Comparison of ENCODE assay signal across 8 cellular contexts in the genomic region with DNA sequence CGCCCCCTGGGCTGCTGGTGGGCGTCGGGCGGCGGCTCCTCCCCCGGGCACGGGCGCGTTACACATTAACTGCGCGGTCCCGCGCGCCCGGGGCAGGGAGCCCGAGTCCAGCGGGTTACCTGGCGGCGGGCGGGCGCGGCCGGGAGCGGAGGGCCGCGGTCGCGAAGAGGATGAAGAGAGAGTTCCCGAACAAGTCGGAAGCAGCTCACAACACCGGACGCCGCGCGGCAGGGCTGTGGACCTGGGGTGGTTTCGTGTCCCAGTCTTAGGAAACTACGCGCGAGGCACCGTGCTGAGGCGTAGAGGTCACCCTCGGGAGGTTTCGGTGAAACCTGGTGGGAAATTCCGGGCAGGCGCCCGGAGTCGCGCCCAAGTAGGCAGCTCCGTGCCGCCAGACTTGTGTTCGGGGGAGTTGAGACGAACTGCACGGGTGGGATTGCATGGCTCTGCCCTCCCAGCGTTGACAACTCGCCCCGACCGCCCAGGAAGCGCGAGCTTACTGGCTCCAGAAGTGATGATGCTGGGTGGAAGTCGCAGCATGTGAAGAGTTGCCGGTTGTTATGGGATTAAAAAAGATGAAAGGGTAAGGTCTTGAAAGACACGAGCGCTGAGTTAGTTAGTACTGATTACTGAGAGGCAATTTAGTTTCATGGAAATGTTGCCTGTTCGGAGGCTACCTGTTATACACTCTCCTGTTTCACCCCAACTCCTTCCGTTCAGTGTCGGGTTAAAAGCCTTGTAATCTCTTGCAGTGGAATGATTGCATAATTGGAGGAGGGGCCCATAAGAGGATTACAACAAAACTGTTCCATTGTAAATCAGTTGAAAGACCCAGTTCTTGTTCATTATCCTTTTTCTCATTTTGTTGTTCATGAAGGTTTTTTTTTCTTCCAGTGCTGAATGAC. TPM values are rescaled to one million over a fixed set of nuclear protein-coding genes. Genes with fewer than 3 reads are reported as not detected.
A peak's percentile ranks its signal among the peaks of the same experiment; 100 is the strongest.
DNase-seq lines count a peak whose midpoint lies in the region; ATAC-seq, FAIRE-seq and TF ChIP-seq lines count a peak whose summit lies in the region.

No MANE protein-coding gene starts in this region.

- SMC1A ChIA-PET in GM12878 (lab: Charles Lee; ENCODE audit: uncharacterized antibody, unreplicated experiment), result interaction anchor here (1.2 kb wide), 1 partner anchor 11 kb away, joined by 3 read pairs; no protein-coding TSS in a partner anchor

- no peaks in the 10 kb centered on the region for H4K20me1 ChIP-seq in GM12878 (ENCODE audit: control insufficient read depth, insufficient read depth)

- POLR2A ChIA-PET in GM12878 (lab: Charles Lee), result interaction anchor here (0.6 to 1.3 kb wide), 5 partner anchors 9 to 379 kb away, joined by 3 to 4 read pairs (median 3); no protein-coding TSS in a partner anchor

- peak; percentile 81 for FAIRE-seq in GM12878 (lab: Jason Lieb, UNC)

- peak; percentile 60 for TF ChIP-seq POLR2A in GM12878 (IDR thresholded peaks at IDR 0.05; ENCODE audit: low read depth, low read length)

- CTCF ChIA-PET in GM12878 (lab: Yijun Ruan, JAX), result interaction anchor here (0.6 to 1.1 kb wide), 2 partner anchors 40 to 57 kb away, joined by 3 read pairs; no protein-coding TSS in a partner anchor

- H3K4me1 ChIP-seq in GM12878 (ENCODE audit: control insufficient read depth, insufficient read depth, low read length) (peaks cover 3% of the 10 kb centered on the region; the same call in 1 of the 2 replicates), iPS-15b (ENCODE audit: control insufficient read depth, insufficient read depth, low read length) (peaks cover 6% of the 10 kb centered on the region)

- peak overlapping the region; percentile 89 for H3K4me2 ChIP-seq in GM12878 (ENCODE audit: control insufficient read depth, insufficient read depth)

- no peaks in the 10 kb centered on the region for H3K27me3 ChIP-seq in GM12878 (replicated peaks in 1 of 2; ENCODE audit: control insufficient read depth in 2 of 2, insufficient read depth in 2 of 2, low read length in 1 of 2)
- peaks cover 33% of the 10 kb centered on the region for H3K27me3 ChIP-seq in iPS-15b (ENCODE audit: control insufficient read depth, insufficient read depth, low read length)

- intact Hi-C loops in GM12878 (cut with micrococcal nuclease; ENCODE audit: unreplicated experiment), result loop anchor here (5.0 to 10.0 kb wide), 3 partner anchors 138 to 505 kb away; a partner anchor contains a TSS

- peak; percentile 78 for DNase-seq in NCI-H146 (lab: John Stamatoyannopoulos, UW)
- peak; percentile 56 for DNase-seq in T-helper 9 cell
- peak; percentile 28 for DNase-seq in GM12878 (ENCODE audit: low read depth, low spot score)
- no peak for DNase-seq in skeletal muscle cell (ENCODE audit: low read depth)
- no peak for DNase-seq in HCEC 1CT

- no peak for TF ChIP-seq CTCF in GM12878 (IDR thresholded peaks at IDR 0.05 in 2 of 3, conservative IDR thresholded peaks at IDR 0.05 in 1 of 3; ENCODE audit: control insufficient read depth in 2 of 3, extremely low read depth in 1 of 3, insufficient read depth in 1 of 3, low read depth in 3 of 3, low read length in 3 of 3)

- TF ChIP-seq RAD21 in GM12878 (IDR thresholded peaks at IDR 0.05; ENCODE audit: insufficient read depth, low read depth, low read length), result no peak

- RAD21 ChIA-PET in GM12878 (lab: Charles Lee; ENCODE audit: unreplicated experiment), result interaction anchor here (1.2 kb wide), 1 partner anchor 269 kb away, joined by 3 read pairs; no protein-coding TSS in a partner anchor

- peak overlapping the region; percentile 74 for H3K27ac ChIP-seq in GM12878 (ENCODE audit: control insufficient read depth, insufficient read depth)

- in situ Hi-C loops in GM12878 (cut with MboI), result loop anchor here (10.0 kb wide), 1 partner anchor 505 kb away; a partner anchor contains a TSS

- peak overlapping the region; percentile 87 for H2AFZ ChIP-seq in GM12878 (ENCODE audit: control insufficient read depth, low read depth, low read length)

- no TSS peak for BruUV-seq in GM12878 (replicated peaks; lab: Mats Ljungman, UMichigan)

- H3K79me2 ChIP-seq in GM12878 (ENCODE audit: control insufficient read depth, insufficient read depth, low read length), result peaks cover 26% of the 10 kb centered on the region

- TF ChIP-seq EP300 in GM12878 (IDR thresholded peaks at IDR 0.05; ENCODE audit: borderline replicate concordance in 1 of 2, control insufficient read depth in 1 of 2, low read depth in 2 of 2, low read length in 2 of 2), result 0 out of 4 replicates have a peak, but pooled peaks of 1 of the 2 experiments have one; percentile 9

- ATAC-seq in GM18498 (IDR thresholded peaks at IDR 0.05; ENCODE audit: unreplicated experiment), result peak; percentile 41
- peak; percentile 43 for ATAC-seq in HG02840 (IDR thresholded peaks at IDR 0.05; ENCODE audit: low FRiP score, unreplicated experiment)
- peak; percentile 68 for ATAC-seq in GM12878

- peak overlapping the region; percentile 77 for H3K4me3 ChIP-seq in GM12878
- peak overlapping the region; percentile 82 for H3K4me3 ChIP-seq in iPS-15b (ENCODE audit: low read depth, low read length)
- H3K4me3 ChIP-seq in skeletal muscle cell (ENCODE audit: low read depth, low read length), result peak overlapping the region; percentile 78

- H3K36me3 ChIP-seq in GM12878 (ENCODE audit: control insufficient read depth in 2 of 2, insufficient read depth in 2 of 2, low read length in 1 of 2) (no peaks in the 10 kb centered on the region), iPS-15b (ENCODE audit: control insufficient read depth, insufficient read depth, low read length) (no peaks in the 10 kb centered on the region)

- under 1% methylated on average over 66 of the region's 66 CpGs for WGBS in GM12878 (ENCODE audit: insufficient coverage, insufficient replicate concordance, low lambda C conversion rate, missing lambda C conversion rate)

- H3K9me3 ChIP-seq in GM12878 (replicated peaks; ENCODE audit: control insufficient read depth, insufficient read depth, low read length) (no peaks in the 10 kb centered on the region), iPS-15b (ENCODE audit: control insufficient read depth, insufficient read depth, low read length) (no peaks in the 10 kb centered on the region)

- H3K9ac ChIP-seq in GM12878 (ENCODE audit: control insufficient read depth, insufficient read depth, low read length) (peak overlapping the region; percentile 76), iPS-15b (ENCODE audit: low read depth, low read length) (peak overlapping the region; percentile 26)

TF ChIP-seq in GM12878, 131 proteins besides CTCF, POLR2A, EP300 and RAD21 (continues in another document):
- no peak for TF ChIP-seq RFX5 (IDR thresholded peaks at IDR 0.05; ENCODE audit: low read depth, low read length)
- TF ChIP-seq TBL1XR1 (IDR thresholded peaks at IDR 0.05; ENCODE audit: low read depth, low read length), result no peak
- no peak for TF ChIP-seq SP1 (IDR thresholded peaks at IDR 0.05; ENCODE audit: low read depth, low read length)
- no peak for TF ChIP-seq BRCA1 (IDR thresholded peaks at IDR 0.05; ENCODE audit: low read depth, low read length)
- peak; percentile 26; the same call in 1 of the 2 replicates for TF ChIP-seq TAF1 (IDR thresholded peaks at IDR 0.05; ENCODE audit: borderline replicate concordance, low read depth, low read length)
- no peak for TF ChIP-seq CHD2 (IDR thresholded peaks at IDR 0.05; ENCODE audit: borderline replicate concordance, low read depth, low read length)

RNA-seq across cellular contexts. Expression of a gene that starts 0.9 kb away (rescaled TPM):
- 102 and 107 TPM in 2 replicates for total RNA-seq in GM12878 (2013; cell fraction: nucleolus; rRNA removed)
- total RNA-seq in GM12878 (2014; rRNA removed) (20.8 and 26.5 TPM in 2 replicates), GM12878 (2014; rRNA removed; fragmentation: Illumina TruSeq; extraction: Trizol) (32.4 and 32.8 TPM in 2 replicates), GM12878 (2021) (22.7 and 24.3 TPM in 2 replicates)
- 11.7 TPM for polyA plus RNA-seq in GM12878 (2011; ENCODE audit: low read depth)
- polyA plus RNA-seq in GM12878 (2011; rRNA removed) (53.6 and 75.4 TPM in 2 replicates), GM12878 (2014; fragmentation: Illumina TruSeq; extraction: Trizol) (27.1 and 45.2 TPM in 2 replicates), GM12878 (2014; fragmentation: Nextera tagmentation; extraction: Ambion mirVana) (10 to 100 TPM; 22.4 to 30.9 TPM), GM12878 (2014; rRNA removed) (14.6 and 18.8 TPM in 2 replicates), GM12878 (2016; fragmentation: Nextera tagmentation; extraction: Ambion mirVana) (10 to 100 TPM; 30.3 to 32.6 TPM)
- polyA plus RNA-seq in GM12878 (2011; cell fraction: cytosol; rRNA removed), result 14.3 and 17.3 TPM in 2 replicates
- 17.5 and 24.4 TPM in 2 replicates for polyA plus RNA-seq in GM12878 (2011; cell fraction: nucleus; rRNA removed)
- 10.0 and 12.0 TPM in 2 replicates for polyA plus RNA-seq in GM12878 (2012)
- 41.8 and 67.7 TPM in 2 replicates for polyA minus RNA-seq in GM12878 (2011; rRNA and poly(A)+ RNA removed)
- 9.8 and 14.2 TPM in 2 replicates for polyA minus RNA-seq in GM12878 (2011; cell fraction: cytosol; rRNA and poly(A)+ RNA removed)
- polyA minus RNA-seq in GM12878 (2011; cell fraction: nucleus; rRNA and poly(A)+ RNA removed), result 49.8 and 73.0 TPM in 2 replicates

RNA-seq across cellular contexts. Expression of a gene that starts 40.4 kb away (rescaled TPM):
- total RNA-seq in GM12878 (2013; cell fraction: nucleolus; rRNA removed), result not detected in 2 replicates
- not detected in 2 replicates for total RNA-seq in GM12878 (2014; rRNA removed)
- not detected in 2 replicates for total RNA-seq in GM12878 (2014; rRNA removed; fragmentation: Illumina TruSeq; extraction: Trizol)
- not detected in 2 replicates for total RNA-seq in GM12878 (2021)
- not detected for polyA plus RNA-seq in GM12878 (2011; ENCODE audit: low read depth)
- not detected in 2 replicates for polyA plus RNA-seq in GM12878 (2011; rRNA removed)
- not detected in 2 replicates for polyA plus RNA-seq in GM12878 (2011; cell fraction: cytosol; rRNA removed)
- not detected in 2 replicates for polyA plus RNA-seq in GM12878 (2011; cell fraction: nucleus; rRNA removed)
- polyA plus RNA-seq in GM12878 (2012), result not detected in 2 replicates
- polyA plus RNA-seq in GM12878 (2014; fragmentation: Illumina TruSeq; extraction: Trizol), result not detected in 2 replicates
- polyA plus RNA-seq in GM12878 (2014; fragmentation: Nextera tagmentation; extraction: Ambion mirVana), result not detected
- polyA plus RNA-seq in GM12878 (2014; rRNA removed), result not detected in 2 replicates
- polyA plus RNA-seq in GM12878 (2016; fragmentation: Nextera tagmentation; extraction: Ambion mirVana), result not detected
- polyA minus RNA-seq in GM12878 (2011; rRNA and poly(A)+ RNA removed), result not detected in 2 replicates
- polyA minus RNA-seq in GM12878 (2011; cell fraction: cytosol; rRNA and poly(A)+ RNA removed), result not detected in 2 replicates
- not detected in 2 replicates for polyA minus RNA-seq in GM12878 (2011; cell fraction: nucleus; rRNA and poly(A)+ RNA removed)

Comparison
In these comparisons a context has a peak if more than half of its experiments do, and no peak if none do; other contexts are left out.
1. DNase-seq: peak in NCI-H146 (single experiment), T-helper 9 cell (single experiment) and GM12878 (single experiment); none in skeletal muscle cell (single experiment) and HCEC 1CT (single experiment).
2. Peak in every context shown above with its lines, with median percentiles within 50 percentile points of each other: ATAC-seq and H3K4me3 ChIP-seq.